In genomic region chr9:22056402-22056801, GRCh38 we compare ENCODE assay signal across 1 cellular context.
TF ChIP-seq lines count a peak whose summit lies in the region.

No MANE protein-coding gene starts in this region.

TF ChIP-seq in IMR-90, 13 proteins besides CTCF, POLR2A, EP300 and RAD21 (continued from another document):
- no peak for TF ChIP-seq CHD1 (IDR thresholded peaks at IDR 0.05; ENCODE audit: low read depth, low read length)
TF ChIP-seq in IMR-90: peak in this region for 0.
